Comparison of ENCODE assay signal across 8 cellular contexts in genomic region chr16:59586331-59586730, GRCh38.
"Had no signal": no experiment of that assay in that cellular context is flagged by ENCODE, and none has a peak within 500 bp of the region (broad histone marks: within the 10 kb centered on the region; RNA-seq: fewer than 3 reads in every experiment).

No MANE protein-coding gene starts in this region.

- FAIRE-seq: H1, H54, HepG2 had no signal

- DNase-seq: H9, HCEC 1CT, KBM-7 had no signal

- H3K4me3 ChIP-seq: GM23338 had no signal

- H3K27ac ChIP-seq: HL-60 had no signal

- H3K4me2 ChIP-seq: GM23338 had no signal

- H2AFZ ChIP-seq: GM23338 had no signal
